8 cellular contexts compared by ENCODE assay signal in genomic region chr17:75844530-75845057, GRCh38. TPM values are rescaled to one million over a fixed set of nuclear protein-coding genes. Genes with fewer than 3 reads are reported as not detected.
A peak's percentile ranks its signal among the peaks of the same experiment; 100 is the strongest.
DNase-seq lines count a peak whose midpoint lies in the region; TF ChIP-seq lines count a peak whose summit lies in the region.

No MANE protein-coding gene starts in this region.

- peak overlapping the region; percentile 94 for H3K4me3 Mint-ChIP-seq in T-helper 1 cell treated with Interleukin-12 subunit alpha and Interleukin-12 subunit beta and Interleukin-4 antibody, amounts not matched to agents 30 μg/mL and 1 μg/mL, for 36 hours

- H3K4me1 ChIP-seq in prostate gland (replicated peaks): peaks cover 16% of the 10 kb centered on the region

- DNase-seq in T-helper 1 cell (no peak), NB4 (ENCODE audit: low read depth) (no peak), epithelial cell of prostate (ENCODE audit: low read depth, low spot score) (peak; percentile 41), prostate gland (ENCODE audit: low spot score) (peak; percentile 81), DMS79 treated with DMSO at 0.1 percent for 48 hours (lab: John Stamatoyannopoulos, UW) (no peak), putamen (ENCODE audit: low spot score) (no peak), SK-N-DZ (ENCODE audit: low spot score) (no peak)

- no peaks in the 10 kb centered on the region for H3K9me3 ChIP-seq in prostate gland

- H3K4me3 ChIP-seq in NB4 (ENCODE audit: low read depth, low read length) (peak overlapping the region; percentile 75), prostate gland (no peak overlapping the region)

- H3K27ac Mint-ChIP-seq in T-helper 1 cell treated with Interleukin-12 subunit alpha and Interleukin-12 subunit beta and Interleukin-4 antibody, amounts not matched to agents 30 μg/mL and 1 μg/mL, for 36 hours: peak overlapping the region; percentile 97

- 11% methylated on average over 8 of the region's 14 CpGs for WGBS in prostate gland

- H3K9me3 Mint-ChIP-seq in T-helper 1 cell treated with Interleukin-12 subunit alpha and Interleukin-12 subunit beta and Interleukin-4 antibody, amounts not matched to agents 30 μg/mL and 1 μg/mL, for 36 hours: no peaks in the 10 kb centered on the region

- H3K36me3 Mint-ChIP-seq in T-helper 1 cell treated with Interleukin-12 subunit alpha and Interleukin-12 subunit beta and Interleukin-4 antibody, amounts not matched to agents 30 μg/mL and 1 μg/mL, for 36 hours (ENCODE audit: low read depth): peaks cover 35% of the 10 kb centered on the region

- H3K27me3 ChIP-seq in prostate gland (replicated peaks; ENCODE audit: insufficient read depth): no peaks in the 10 kb centered on the region

- intact Hi-C loops in prostate gland (cut with DNase I): no loop called here

- peaks cover 19 to 27% of the 10 kb centered on the region in 2 donors for H3K36me3 ChIP-seq in prostate gland

- H3K27ac ChIP-seq in epithelial cell of prostate (peak overlapping the region; percentile 87), prostate gland (peak overlapping the region; percentile 84 to 86)

- TF ChIP-seq POLR2A in NB4 (IDR thresholded peaks at IDR 0.05; ENCODE audit: extremely low read depth, insufficient read length) (no peak), prostate gland (IDR thresholded peaks at IDR 0.05) (no peak)

- H3K27me3 Mint-ChIP-seq in T-helper 1 cell treated with Interleukin-12 subunit alpha and Interleukin-12 subunit beta and Interleukin-4 antibody, amounts not matched to agents 30 μg/mL and 1 μg/mL, for 36 hours (ENCODE audit: low read depth): no peaks in the 10 kb centered on the region

- H3K4me1 Mint-ChIP-seq in T-helper 1 cell treated with Interleukin-12 subunit alpha and Interleukin-12 subunit beta and Interleukin-4 antibody, amounts not matched to agents 30 μg/mL and 1 μg/mL, for 36 hours (ENCODE audit: low read depth): peaks cover 19% of the 10 kb centered on the region

- no peak for TF ChIP-seq CTCF in NB4 (IDR thresholded peaks at IDR 0.05; ENCODE audit: low read depth, low read length)
- TF ChIP-seq CTCF in prostate gland (IDR thresholded peaks at IDR 0.05): no peak

RNA-seq across cellular contexts. Expression of gene UNC13D, which starts 0.4 kb away (rescaled TPM):
- 10 to 100 TPM in 1 of 2 donors, 1 to 10 TPM in 1; 2.9 to 16.2 TPM for total RNA-seq in prostate gland
- polyA plus RNA-seq in SK-N-DZ (2014; cell fraction: cytosol; rRNA removed): 13.1 and 17.0 TPM in 2 replicates
- polyA plus RNA-seq in SK-N-DZ (2014; cell fraction: nucleus; rRNA removed): 60.0 and 69.4 TPM in 2 replicates

RNA-seq across cellular contexts. Expression of gene WBP2, which starts 10.5 kb away (rescaled TPM):
- total RNA-seq in prostate gland: 100 to 1,000 TPM in 1 of 2 donors, 10 to 100 TPM in 1; 88.9 to 125 TPM
- 38.6 and 39.1 TPM in 2 replicates for polyA plus RNA-seq in SK-N-DZ (2014; cell fraction: cytosol; rRNA removed)
- 25.3 and 25.4 TPM in 2 replicates for polyA plus RNA-seq in SK-N-DZ (2014; cell fraction: nucleus; rRNA removed)

RNA-seq across cellular contexts. Expression of gene TRIM47, which starts 33.8 kb away (rescaled TPM):
- 10 to 100 TPM; 21.3 to 62.9 TPM for total RNA-seq in prostate gland
- 42.0 and 46.7 TPM in 2 replicates for polyA plus RNA-seq in SK-N-DZ (2014; cell fraction: cytosol; rRNA removed)
- 59.5 and 79.2 TPM in 2 replicates for polyA plus RNA-seq in SK-N-DZ (2014; cell fraction: nucleus; rRNA removed)

RNA-seq across cellular contexts. Expression of gene TRIM65, which starts 52.2 kb away (rescaled TPM):
- 10 to 100 TPM; 27.5 to 28.1 TPM for total RNA-seq in prostate gland
- polyA plus RNA-seq in SK-N-DZ (2014; cell fraction: cytosol; rRNA removed): 42.9 and 44.0 TPM in 2 replicates
- 36.1 and 45.2 TPM in 2 replicates for polyA plus RNA-seq in SK-N-DZ (2014; cell fraction: nucleus; rRNA removed)

RNA-seq across cellular contexts. Expression of gene UNK, which starts 60.0 kb away (rescaled TPM):
- 10 to 100 TPM; 68.9 to 72.5 TPM for total RNA-seq in prostate gland
- 115 and 128 TPM in 2 replicates for polyA plus RNA-seq in SK-N-DZ (2014; cell fraction: cytosol; rRNA removed)
- 135 and 145 TPM in 2 replicates for polyA plus RNA-seq in SK-N-DZ (2014; cell fraction: nucleus; rRNA removed)

Comparison
In these comparisons a context has a peak if more than half of its experiments do, and no peak if none do; other contexts are left out.
1. DNase-seq: peak in epithelial cell of prostate (single experiment) and prostate gland (single experiment); none in T-helper 1 cell (0 of 5), NB4 (single experiment), DMS79 treated with DMSO at 0.1 percent for 48 hours (single experiment), putamen (single experiment) and SK-N-DZ (single experiment).